In genomic region chr11:125886997-125887372, GRCh38 we compare ENCODE assay signal across 8 cellular contexts. TPM values are rescaled to one million over a fixed set of nuclear protein-coding genes. Genes with fewer than 3 reads are reported as not detected.
DNase-seq lines count a peak whose midpoint lies in the region; ATAC-seq and TF ChIP-seq lines count a peak whose summit lies in the region.

No MANE protein-coding gene starts in this region.

- peak; percentile 2; the same call in 1 of the 2 replicates for ATAC-seq in HCT116

- TF ChIP-seq RAD21 in HCT116 (IDR thresholded peaks at IDR 0.05; ENCODE audit: low read depth), result no peak

- 0 out of 4 replicates have a peak, but pooled peaks cover 3 to 6% of the 10 kb centered on the region in 2 experiments for H3K36me3 ChIP-seq in HCT116 (ENCODE audit: control insufficient read depth in 1 of 2, insufficient read depth in 2 of 2, low read length in 2 of 2)

- TF ChIP-seq CTCF in GM13976 (IDR thresholded peaks at IDR 0.05; ENCODE audit: borderline replicate concordance, control extremely low read depth, extremely low read depth, insufficient read depth, missing control alignments) (no peak), HCT116 (IDR thresholded peaks at IDR 0.05 in 2 of 3, conservative IDR thresholded peaks at IDR 0.05 in 1 of 3; ENCODE audit: borderline replicate concordance in 1 of 3, insufficient read depth in 1 of 3, low read depth in 2 of 3, low read length in 2 of 3) (no peak), glutamatergic neuron (IDR thresholded peaks at IDR 0.05; ENCODE audit: partially characterized antibody, unreplicated experiment) (no peak)

- BruUV-seq in HCT116 (replicated peaks; lab: Mats Ljungman, UMichigan), result TSS peak; percentile 65

- CTCF ChIA-PET in HCT116 (lab: Charles Lee), result interaction anchor here (0.8 to 1.7 kb wide), 3 partner anchors 10 to 307 kb away, joined by 4 to 6 read pairs (median 5); partner anchors contain the start of gene PUS3

- peaks cover 41% of the 10 kb centered on the region for H3K79me2 ChIP-seq in HCT116 (ENCODE audit: insufficient read depth, low read length)

- peak overlapping the region; percentile 64 to 81 for H3K4me3 ChIP-seq in HCT116 (replicated peaks in 1 of 2; ENCODE audit: low read depth in 1 of 2, low read length in 2 of 2)

- POLR2A ChIA-PET in HCT116 (lab: Charles Lee), result interaction anchor here (1.0 to 1.7 kb wide), 4 partner anchors 10 to 260 kb away, joined by 4 to 13 read pairs (median 7); partner anchors contain the start of gene PUS3

- no peaks in the 10 kb centered on the region for H3K9me3 Mint-ChIP-seq in activated T-helper 2 cell treated with anti-CD3 and anti-CD28 coated beads, Interferon-gamma antibody, Interleukin-2, Interleukin-4, amounts not matched to agents 10 μg/mL and 5 μg/mL and 100 μg/mL, durations not matched to agents 14 hours and 24 hours and 36 hours
- H3K9me3 Mint-ChIP-seq in glutamatergic neuron (ENCODE audit: unreplicated experiment), result peaks cover 7% of the 10 kb centered on the region

- no peaks in the 10 kb centered on the region for H3K9me3 ChIP-seq in HCT116 (ENCODE audit: control insufficient read depth in 1 of 2, insufficient read depth in 1 of 2, low read depth in 1 of 2, low read length in 2 of 2)

- peaks cover 23% of the 10 kb centered on the region for H3K36me3 Mint-ChIP-seq in activated T-helper 2 cell treated with anti-CD3 and anti-CD28 coated beads, Interferon-gamma antibody, Interleukin-2, Interleukin-4, amounts not matched to agents 10 μg/mL and 5 μg/mL and 100 μg/mL, durations not matched to agents 14 hours and 24 hours and 36 hours (ENCODE audit: low read depth)
- H3K36me3 Mint-ChIP-seq in glutamatergic neuron (ENCODE audit: unreplicated experiment), result no peaks in the 10 kb centered on the region

- peak overlapping the region; percentile 93 for H3K9ac ChIP-seq in HCT116 (ENCODE audit: low read length)

- peak overlapping the region; percentile 98 for H3K27ac Mint-ChIP-seq in activated T-helper 2 cell treated with anti-CD3 and anti-CD28 coated beads, Interferon-gamma antibody, Interleukin-2, Interleukin-4, amounts not matched to agents 10 μg/mL and 5 μg/mL and 100 μg/mL, durations not matched to agents 14 hours and 24 hours and 36 hours
- peak overlapping the region; percentile 73 for H3K27ac Mint-ChIP-seq in glutamatergic neuron (ENCODE audit: unreplicated experiment)

- in situ Hi-C loops in GM13976 (cut with MboI; ENCODE audit: low sequenced_read_pairs, unreplicated experiment), result no loop called here

- RAD21 ChIA-PET in HCT116 (lab: Charles Lee; ENCODE audit: low non-redundant PET in 1 of 2, low total read pairs in 2 of 2, uncharacterized antibody in 2 of 2, unreplicated experiment in 2 of 2), result no interaction called here

- TF ChIP-seq POLR2A in HCT116 (IDR thresholded peaks at IDR 0.05; ENCODE audit: borderline replicate concordance, extremely low read depth, insufficient read depth, insufficient read length), result no peak

- peak; percentile 56 for DNase-seq in GM13976 (ENCODE audit: low spot score)
- no peak for DNase-seq in HCT116 (ENCODE audit: low read depth, low spot score)
- peak; percentile 62 for DNase-seq in NCI-H1417 treated with DMSO at 0.1 percent for 48 hours (lab: John Stamatoyannopoulos, UW)
- no peak for DNase-seq in activated T-helper 2 cell treated with anti-CD3 and anti-CD28 coated beads, Interferon-gamma antibody, Interleukin-2, Interleukin-4, amounts not matched to agents 10 μg/mL and 5 μg/mL and 100 μg/mL, durations not matched to agents 14 hours and 24 hours and 36 hours (ENCODE audit: low spot score)
- DNase-seq in glutamatergic neuron, result peak; percentile 37
- DNase-seq in posterior vena cava (ENCODE audit: low spot score), result peak; percentile 87
- DNase-seq in hippocampal formation (lab: John Stamatoyannopoulos, UW), result no peak
- no peak for DNase-seq in HT-29 (ENCODE audit: low spot score)

- no peaks in the 10 kb centered on the region for H3K9me2 ChIP-seq in HCT116 (ENCODE audit: insufficient read depth)

- H4K20me1 ChIP-seq in HCT116 (ENCODE audit: insufficient read depth), result no peaks in the 10 kb centered on the region

- peak overlapping the region; percentile 91 for H3K27ac ChIP-seq in HCT116 (ENCODE audit: low read depth, low read length)

- H3K4me3 Mint-ChIP-seq in activated T-helper 2 cell treated with anti-CD3 and anti-CD28 coated beads, Interferon-gamma antibody, Interleukin-2, Interleukin-4, amounts not matched to agents 10 μg/mL and 5 μg/mL and 100 μg/mL, durations not matched to agents 14 hours and 24 hours and 36 hours (ENCODE audit: low read depth), result peak overlapping the region; percentile 86
- H3K4me3 Mint-ChIP-seq in glutamatergic neuron (ENCODE audit: unreplicated experiment), result peak overlapping the region; percentile 93

- intact Hi-C loops in HCT116 (cut with micrococcal nuclease), result no loop called here
- intact Hi-C loops in activated T-helper 2 cell treated with anti-CD3 and anti-CD28 coated beads, Interferon-gamma antibody, Interleukin-2, Interleukin-4, amounts not matched to agents 10 μg/mL and 5 μg/mL and 100 μg/mL, durations not matched to agents 14 hours and 24 hours and 36 hours (cut with micrococcal nuclease), result loop anchor here (1.0 to 10.0 kb wide), 6 partner anchors 16 to 1142 kb away; partner anchors contain the start of genes CHEK1, EI24, PUS3 and STT3A
- intact Hi-C loops in posterior vena cava (cut with DNase I), result no loop called here

- H3K4me1 ChIP-seq in HCT116 (ENCODE audit: control insufficient read depth in 1 of 2, insufficient read depth in 2 of 2, low read length in 2 of 2), result peaks cover 4 to 25% of the 10 kb centered on the region in 2 experiments; a peak in 3 of 4 replicates

- peak overlapping the region; percentile 11 for H2AFZ ChIP-seq in HCT116 (ENCODE audit: low read depth, low read length, poor library complexity, severe bottlenecking)

- H3K4me2 ChIP-seq in HCT116 (ENCODE audit: low read length), result peak overlapping the region; percentile 91

- peaks cover 36% of the 10 kb centered on the region for H3K4me1 Mint-ChIP-seq in activated T-helper 2 cell treated with anti-CD3 and anti-CD28 coated beads, Interferon-gamma antibody, Interleukin-2, Interleukin-4, amounts not matched to agents 10 μg/mL and 5 μg/mL and 100 μg/mL, durations not matched to agents 14 hours and 24 hours and 36 hours (ENCODE audit: low read depth)
- peaks cover 2% of the 10 kb centered on the region for H3K4me1 Mint-ChIP-seq in glutamatergic neuron (ENCODE audit: low read depth, unreplicated experiment)

- H3K27me3 ChIP-seq in HCT116 (ENCODE audit: insufficient read depth, low read length), result no peaks in the 10 kb centered on the region

- peaks cover 2% of the 10 kb centered on the region for H3K27me3 Mint-ChIP-seq in activated T-helper 2 cell treated with anti-CD3 and anti-CD28 coated beads, Interferon-gamma antibody, Interleukin-2, Interleukin-4, amounts not matched to agents 10 μg/mL and 5 μg/mL and 100 μg/mL, durations not matched to agents 14 hours and 24 hours and 36 hours (ENCODE audit: low read depth)
- peaks cover 3% of the 10 kb centered on the region for H3K27me3 Mint-ChIP-seq in glutamatergic neuron (ENCODE audit: unreplicated experiment)

TF ChIP-seq in HCT116, 20 proteins besides CTCF, POLR2A, EP300 and RAD21 (continues in another document):
- no peak for TF ChIP-seq EZH2 (IDR thresholded peaks at IDR 0.05)
- no peak for TF ChIP-seq ZFX (IDR thresholded peaks at IDR 0.05)
- no peak for TF ChIP-seq CBX3 (IDR thresholded peaks at IDR 0.05; ENCODE audit: low read depth)
- TF ChIP-seq POLR2AphosphoS5 (IDR thresholded peaks at IDR 0.05; ENCODE audit: low read depth, low read length), result no peak
- TF ChIP-seq EGR1 (IDR thresholded peaks at IDR 0.05; ENCODE audit: low read depth), result no peak
- no peak for TF ChIP-seq ELF1 (IDR thresholded peaks at IDR 0.05; ENCODE audit: borderline replicate concordance, low read depth)
- TF ChIP-seq CEBPB (IDR thresholded peaks at IDR 0.05; ENCODE audit: low read depth), result no peak
- no peak for TF ChIP-seq JUND (IDR thresholded peaks at IDR 0.05)

RNA-seq across cellular contexts. Expression of gene HYLS1, which starts 0.5 kb away (rescaled TPM):
- total RNA-seq in HCT116 (2021; ENCODE audit: unreplicated experiment) (18.9 TPM), glutamatergic neuron (ENCODE audit: unreplicated experiment) (4.7 TPM), posterior vena cava (1 to 10 TPM; 3.7 to 5.0 TPM)
- 4.6 and 11.1 TPM in 2 replicates for polyA plus RNA-seq in HCT116 (2012)
- total RNA-seq in activated T-helper 2 cell treated with anti-CD3 and anti-CD28 coated beads, Interferon-gamma antibody, Interleukin-2, Interleukin-4, amounts not matched to agents 10 μg/mL and 5 μg/mL and 100 μg/mL, durations not matched to agents 14 hours and 24 hours and 36 hours, result 12.0 and 12.5 TPM in 2 replicates
- 6.9 and 7.2 TPM in 2 replicates for total RNA-seq in HT-29 (2014; rRNA removed; shearing (Covaris generic))

RNA-seq across cellular contexts. Expression of gene PUS3, which starts 16.0 kb away (rescaled TPM):
- 11.9 TPM for total RNA-seq in HCT116 (2021; ENCODE audit: unreplicated experiment)
- 7.0 and 7.2 TPM in 2 replicates for polyA plus RNA-seq in HCT116 (2012)
- 16.0 and 17.0 TPM in 2 replicates for total RNA-seq in activated T-helper 2 cell treated with anti-CD3 and anti-CD28 coated beads, Interferon-gamma antibody, Interleukin-2, Interleukin-4, amounts not matched to agents 10 μg/mL and 5 μg/mL and 100 μg/mL, durations not matched to agents 14 hours and 24 hours and 36 hours
- 12.6 TPM for total RNA-seq in glutamatergic neuron (ENCODE audit: unreplicated experiment)
- total RNA-seq in posterior vena cava, result 1 to 10 TPM; 7.1 to 9.1 TPM
- total RNA-seq in HT-29 (2014; rRNA removed; shearing (Covaris generic)), result 7.6 and 9.6 TPM in 2 replicates

RNA-seq across cellular contexts. Expression of gene DDX25, which starts 17.3 kb away (rescaled TPM):
- total RNA-seq in HCT116 (2021; ENCODE audit: unreplicated experiment), result 0.37 TPM
- polyA plus RNA-seq in HCT116 (2012), result 0.12 and 0.14 TPM in 2 replicates
- not detected in 2 replicates for total RNA-seq in activated T-helper 2 cell treated with anti-CD3 and anti-CD28 coated beads, Interferon-gamma antibody, Interleukin-2, Interleukin-4, amounts not matched to agents 10 μg/mL and 5 μg/mL and 100 μg/mL, durations not matched to agents 14 hours and 24 hours and 36 hours
- total RNA-seq in glutamatergic neuron (ENCODE audit: unreplicated experiment), result 11.3 TPM
- total RNA-seq in posterior vena cava, result not detected
- not detected in 2 replicates for total RNA-seq in HT-29 (2014; rRNA removed; shearing (Covaris generic))

RNA-seq across cellular contexts. Expression of gene PATE4, which starts 53.9 kb away (rescaled TPM):
- total RNA-seq in HCT116 (2021; ENCODE audit: unreplicated experiment) (not detected), glutamatergic neuron (ENCODE audit: unreplicated experiment) (not detected), posterior vena cava (not detected)
- polyA plus RNA-seq in HCT116 (2012), result not detected in 2 replicates
- total RNA-seq in activated T-helper 2 cell treated with anti-CD3 and anti-CD28 coated beads, Interferon-gamma antibody, Interleukin-2, Interleukin-4, amounts not matched to agents 10 μg/mL and 5 μg/mL and 100 μg/mL, durations not matched to agents 14 hours and 24 hours and 36 hours, result not detected in 2 replicates
- total RNA-seq in HT-29 (2014; rRNA removed; shearing (Covaris generic)), result not detected in 2 replicates

RNA-seq across cellular contexts. Expression of gene VSIG10L2, which starts 58.9 kb away (rescaled TPM):
- total RNA-seq in HCT116 (2021; ENCODE audit: unreplicated experiment), result not detected
- not detected in 2 replicates for polyA plus RNA-seq in HCT116 (2012)
- not detected in 2 replicates for total RNA-seq in activated T-helper 2 cell treated with anti-CD3 and anti-CD28 coated beads, Interferon-gamma antibody, Interleukin-2, Interleukin-4, amounts not matched to agents 10 μg/mL and 5 μg/mL and 100 μg/mL, durations not matched to agents 14 hours and 24 hours and 36 hours
- not detected for total RNA-seq in glutamatergic neuron (ENCODE audit: unreplicated experiment)
- under 1 TPM in 1 of 2 donors, not detected in 1; 0.14 TPM for total RNA-seq in posterior vena cava
- total RNA-seq in HT-29 (2014; rRNA removed; shearing (Covaris generic)), result 0.03 and 0.08 TPM in 2 replicates

Comparison
In these comparisons a context has a peak if more than half of its experiments do, and no peak if none do; other contexts are left out.
1. DNase-seq: peak in GM13976 (single experiment), NCI-H1417 treated with DMSO at 0.1 percent for 48 hours (single experiment), glutamatergic neuron (single experiment) and posterior vena cava (single experiment); none in HCT116 (single experiment), activated T-helper 2 cell treated with anti-CD3 and anti-CD28 coated beads, Interferon-gamma antibody, Interleukin-2, Interleukin-4, amounts not matched to agents 10 μg/mL and 5 μg/mL and 100 μg/mL, durations not matched to agents 14 hours and 24 hours and 36 hours (single experiment), hippocampal formation (0 of 2) and HT-29 (single experiment).